8 cellular contexts compared by ENCODE assay signal in genomic region chr9:70411141-70411929, GRCh38. TPM values are rescaled to one million over a fixed set of nuclear protein-coding genes. Genes with fewer than 3 reads are reported as not detected.
DNase-seq lines count a peak whose midpoint lies in the region; ATAC-seq lines count a peak whose summit lies in the region.

No MANE protein-coding gene starts in this region.

- no peaks in the 10 kb centered on the region for H3K36me3 ChIP-seq in H7 (replicated peaks; ENCODE audit: control insufficient read depth, insufficient read depth, low read length)

- peaks cover 73% of the 10 kb centered on the region for H3K4me1 Mint-ChIP-seq in activated naive CD8-positive, alpha-beta T cell treated with anti-CD3 and anti-CD28 coated beads, Interleukin-2, amount 50 U/mL, for 24 hours

- peak; percentile 48 for ATAC-seq in activated naive CD8-positive, alpha-beta T cell treated with anti-CD3 and anti-CD28 coated beads, Interleukin-2, amount 50 U/mL, for 24 hours
- ATAC-seq in left cardiac atrium: peak in 1 of 2 donors; percentile 23
- no peak for ATAC-seq in GM21576 (IDR thresholded peaks at IDR 0.05; ENCODE audit: unreplicated experiment)

- peaks cover 8% of the 10 kb centered on the region for H3K27me3 Mint-ChIP-seq in activated naive CD8-positive, alpha-beta T cell treated with anti-CD3 and anti-CD28 coated beads, Interleukin-2, amount 50 U/mL, for 24 hours

- H3K9me3 Mint-ChIP-seq in activated naive CD8-positive, alpha-beta T cell treated with anti-CD3 and anti-CD28 coated beads, Interleukin-2, amount 50 U/mL, for 24 hours: no peaks in the 10 kb centered on the region

- H3K36me3 Mint-ChIP-seq in activated naive CD8-positive, alpha-beta T cell treated with anti-CD3 and anti-CD28 coated beads, Interleukin-2, amount 50 U/mL, for 24 hours (ENCODE audit: low read depth): peaks cover 13% of the 10 kb centered on the region

- H3K4me3 ChIP-seq in H7 (ENCODE audit: insufficient read depth, low read depth, low read length): no peak overlapping the region

- DNase-seq in Caki2 (ENCODE audit: low read depth): peak; percentile 17
- peak; percentile 78 for DNase-seq in OCI-M2 (lab: John Stamatoyannopoulos, UW; ENCODE audit: unreplicated experiment)
- peak; percentile 64 for DNase-seq in activated naive CD8-positive, alpha-beta T cell treated with anti-CD3 and anti-CD28 coated beads, Interleukin-2, amount 50 U/mL, for 24 hours
- peak; percentile 75 for DNase-seq in left cardiac atrium
- DNase-seq in renal cortical epithelial cell (ENCODE audit: low read depth): peak; percentile 80
- no peak for DNase-seq in 8988T
- no peak for DNase-seq in H7

- in situ Hi-C loops in Caki2 (cut with HindIII; ENCODE audit: low pct_unique_long_range_greater_than_20kb, low sequenced_read_pairs): no loop called here

- H3K27ac Mint-ChIP-seq in activated naive CD8-positive, alpha-beta T cell treated with anti-CD3 and anti-CD28 coated beads, Interleukin-2, amount 50 U/mL, for 24 hours: peak overlapping the region; percentile 100

- intact Hi-C loops in left cardiac atrium (cut with DNase I): loop anchor here (2.0 to 10.0 kb wide), 2 partner anchors 191 to 193 kb away; no protein-coding TSS in a partner anchor

- H3K4me3 Mint-ChIP-seq in activated naive CD8-positive, alpha-beta T cell treated with anti-CD3 and anti-CD28 coated beads, Interleukin-2, amount 50 U/mL, for 24 hours: peak overlapping the region; percentile 90

- H3K27me3 ChIP-seq in H7 (ENCODE audit: control insufficient read depth, insufficient read depth, low read length): peaks cover 26% of the 10 kb centered on the region

RNA-seq across cellular contexts. Expression of gene KLF9, which starts 3.1 kb away (rescaled TPM):
- total RNA-seq in Caki2 (2014; rRNA removed; shearing (Covaris generic); ENCODE audit: low replicate concordance): 0.35 and 1.1 TPM in 2 replicates
- total RNA-seq in left cardiac atrium (10 to 100 TPM; 56.2 to 78.9 TPM), renal cortical epithelial cell (20.7 and 30.9 TPM in 2 replicates)
- total RNA-seq in H7 (2014; rRNA removed; shearing (Covaris generic)): 0.97 and 1.5 TPM in 2 replicates

Comparison
In these comparisons a context has a peak if more than half of its experiments do, and no peak if none do; other contexts are left out.
1. DNase-seq: peak in Caki2 (single experiment), OCI-M2 (single experiment), activated naive CD8-positive, alpha-beta T cell treated with anti-CD3 and anti-CD28 coated beads, Interleukin-2, amount 50 U/mL, for 24 hours (single experiment), left cardiac atrium (single experiment) and renal cortical epithelial cell (single experiment); none in 8988T (single experiment) and H7 (single experiment).